ENCODE assay signal across 9 cellular contexts in the genomic region with DNA sequence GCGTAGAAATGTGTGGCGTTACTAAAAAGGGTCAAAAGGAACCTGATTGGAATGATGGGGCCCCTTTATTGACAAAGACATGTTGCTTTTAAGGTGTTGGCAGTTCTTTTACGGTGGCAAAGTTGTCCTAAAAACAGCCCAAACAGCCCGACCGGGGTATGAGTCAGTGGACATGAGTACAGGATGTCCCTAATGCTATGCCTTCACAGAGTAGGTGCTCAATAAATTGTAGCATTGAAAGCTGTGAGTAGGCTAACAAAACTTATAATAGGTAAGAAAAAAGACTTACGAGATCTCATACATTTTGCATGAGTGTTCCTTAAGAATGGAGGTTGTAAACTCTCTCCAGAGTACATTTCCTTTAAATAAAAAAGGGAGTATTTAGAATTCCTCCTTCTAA. TPM values are rescaled to one million over a fixed set of nuclear protein-coding genes. Genes with fewer than 3 reads are reported as not detected.
A peak's percentile ranks its signal among the peaks of the same experiment; 100 is the strongest.
DNase-seq lines count a peak whose midpoint lies in the region; ATAC-seq, FAIRE-seq and TF ChIP-seq lines count a peak whose summit lies in the region.
"Had no signal": no experiment of that assay in that cellular context is flagged by ENCODE, and none has a peak within 500 bp of the region (broad histone marks: within the 10 kb centered on the region; RNA-seq: fewer than 3 reads in every experiment).

No MANE protein-coding gene starts in this region.

- H3K36me3 ChIP-seq in keratinocyte (ENCODE audit: control insufficient read depth in 2 of 2, extremely low read depth in 1 of 2, insufficient read depth in 2 of 2, low read length in 2 of 2): peaks cover under 1 to 1% of the 10 kb centered on the region in 2 experiments
- no peaks in the 10 kb centered on the region for H3K36me3 ChIP-seq in vagina

- peak; percentile 91 for FAIRE-seq in keratinocyte (lab: Jason Lieb, UNC)

- H3K9me3 ChIP-seq in keratinocyte (ENCODE audit: control insufficient read depth, low read depth, low read length): no peaks in the 10 kb centered on the region
- H3K9me3 ChIP-seq in vagina: no peaks in the 10 kb centered on the region

- H3K27me3 ChIP-seq in keratinocyte (ENCODE audit: control insufficient read depth, extremely low read depth, insufficient read depth, low read length) (no peaks in the 10 kb centered on the region), vagina (no peaks in the 10 kb centered on the region)

- H3K79me2 ChIP-seq in keratinocyte (ENCODE audit: control insufficient read depth, insufficient read depth, low read length): peaks cover 57% of the 10 kb centered on the region

- peak overlapping the region; percentile 67 to 91 (median 69) for H3K4me3 ChIP-seq in keratinocyte (ENCODE audit: control insufficient read depth in 2 of 3, extremely low read depth in 1 of 3, insufficient read depth in 2 of 3, low read depth in 1 of 3, low read length in 3 of 3)
- peak overlapping the region; percentile 72 to 83 for H3K4me3 ChIP-seq in vagina

- peaks cover 61% of the 10 kb centered on the region for H3K4me1 Mint-ChIP-seq in activated naive CD8-positive, alpha-beta T cell treated with anti-CD3 and anti-CD28 coated beads for 36 hours

- H3K4me2 ChIP-seq in keratinocyte (ENCODE audit: control insufficient read depth, extremely low read depth, insufficient read depth, low read depth, low read length): peak overlapping the region; percentile 85

- dilution Hi-C loops in keratinocyte (cut with MboI; ENCODE audit: extremely low pct_ligation_motif_present, low sequenced_read_pairs): no loop called here

- peak; percentile 21 for DNase-seq in stimulated activated naive CD4-positive, alpha-beta T cell treated with Interleukin-2 at 50 U/mL for 16 hours (lab: John Stamatoyannopoulos, UW)
- DNase-seq in stimulated activated naive CD4-positive, alpha-beta T cell (lab: John Stamatoyannopoulos, UW): no peak
- no peak for DNase-seq in activated naive CD8-positive, alpha-beta T cell treated with anti-CD3 and anti-CD28 coated beads for 36 hours
- DNase-seq in keratinocyte (ENCODE audit: low read depth, low spot score) (no peak), vagina (ENCODE audit: extremely low spot score in 2 of 2) (no peak), iPS-NIHi11 (ENCODE audit: low spot score) (no peak)
- DNase-seq: NCI-H1092 had no signal

- H4K20me1 ChIP-seq in keratinocyte (ENCODE audit: control insufficient read depth, extremely low read depth, insufficient read depth, low read length): no peaks in the 10 kb centered on the region

- H3K36me3 Mint-ChIP-seq in activated naive CD8-positive, alpha-beta T cell treated with anti-CD3 and anti-CD28 coated beads for 36 hours: peaks cover 6% of the 10 kb centered on the region

- no peaks in the 10 kb centered on the region for H3K9me1 ChIP-seq in keratinocyte (ENCODE audit: control insufficient read depth, extremely low read depth, insufficient read depth, low read length)

- TF ChIP-seq POLR2A in vagina (IDR thresholded peaks at IDR 0.05): no peak

- ATAC-seq in GM21390 (IDR thresholded peaks at IDR 0.05; ENCODE audit: unreplicated experiment) (no peak), GM18873 (IDR thresholded peaks at IDR 0.05; ENCODE audit: low FRiP score, unreplicated experiment) (no peak)

- TF ChIP-seq CTCF in keratinocyte (optimal IDR thresholded peaks at IDR 0.05 in 1 of 3, IDR thresholded peaks at IDR 0.05 in 1 of 3, conservative IDR thresholded peaks at IDR 0.05 in 1 of 3; ENCODE audit: extremely low read depth in 1 of 3, insufficient read depth in 2 of 3, low read length in 3 of 3) (no peak), vagina (IDR thresholded peaks at IDR 0.05) (no peak)

- no peak overlapping the region for H2AFZ ChIP-seq in keratinocyte (ENCODE audit: control insufficient read depth, low read length)

- H3K4me1 ChIP-seq in keratinocyte (ENCODE audit: control insufficient read depth, extremely low read depth, insufficient read depth, low read length) (peaks cover 33% of the 10 kb centered on the region), vagina (peaks cover 49% of the 10 kb centered on the region)

- intact Hi-C loops in vagina (cut with DNase I): no loop called here

- no peaks in the 10 kb centered on the region for H3K9me3 Mint-ChIP-seq in activated naive CD8-positive, alpha-beta T cell treated with anti-CD3 and anti-CD28 coated beads for 36 hours

- peak overlapping the region; percentile 90 for H3K4me3 Mint-ChIP-seq in activated naive CD8-positive, alpha-beta T cell treated with anti-CD3 and anti-CD28 coated beads for 36 hours

- peak overlapping the region; percentile 99 for H3K27ac ChIP-seq in keratinocyte (ENCODE audit: control insufficient read depth, insufficient read depth, low read length)
- peak overlapping the region; percentile 93 for H3K27ac ChIP-seq in vagina

- H3K9ac ChIP-seq in keratinocyte (ENCODE audit: control insufficient read depth, extremely low read depth, insufficient read depth, low read length): peak overlapping the region; percentile 96

- peak overlapping the region; percentile 95 for H3K27ac Mint-ChIP-seq in activated naive CD8-positive, alpha-beta T cell treated with anti-CD3 and anti-CD28 coated beads for 36 hours

- H3K27me3 Mint-ChIP-seq in activated naive CD8-positive, alpha-beta T cell treated with anti-CD3 and anti-CD28 coated beads for 36 hours: no peaks in the 10 kb centered on the region

RNA-seq across cellular contexts. Expression of a gene that starts 2.6 kb away (rescaled TPM):
- 10 to 100 TPM; 10.9 to 12.6 TPM for total RNA-seq in activated naive CD8-positive, alpha-beta T cell treated with anti-CD3 and anti-CD28 coated beads for 36 hours
- polyA plus RNA-seq in keratinocyte: 14.4 to 47.6 TPM (median 28.2 TPM) in 3 replicates
- 89.5 TPM for polyA plus RNA-seq in keratinocyte (2011; ENCODE audit: low read depth)
- polyA plus RNA-seq in keratinocyte (2011; cell fraction: cytosol; rRNA removed): 26.6 and 31.6 TPM in 2 replicates
- polyA plus RNA-seq in keratinocyte (2011; cell fraction: nucleus; rRNA removed): 24.7 and 26.1 TPM in 2 replicates
- polyA plus RNA-seq in keratinocyte (2012; ENCODE audit: low replicate concordance): 21.3 and 54.2 TPM in 2 replicates
- polyA minus RNA-seq in keratinocyte: 24.4 to 89.6 TPM (median 26.2 TPM) in 3 replicates
- polyA minus RNA-seq in keratinocyte (2011; cell fraction: cytosol; rRNA and poly(A)+ RNA removed): 32.6 TPM
- 14.0 and 17.8 TPM in 2 replicates for polyA minus RNA-seq in keratinocyte (2011; cell fraction: nucleus; rRNA and poly(A)+ RNA removed)
- total RNA-seq in vagina: 39.5 TPM
